In the genomic region with DNA sequence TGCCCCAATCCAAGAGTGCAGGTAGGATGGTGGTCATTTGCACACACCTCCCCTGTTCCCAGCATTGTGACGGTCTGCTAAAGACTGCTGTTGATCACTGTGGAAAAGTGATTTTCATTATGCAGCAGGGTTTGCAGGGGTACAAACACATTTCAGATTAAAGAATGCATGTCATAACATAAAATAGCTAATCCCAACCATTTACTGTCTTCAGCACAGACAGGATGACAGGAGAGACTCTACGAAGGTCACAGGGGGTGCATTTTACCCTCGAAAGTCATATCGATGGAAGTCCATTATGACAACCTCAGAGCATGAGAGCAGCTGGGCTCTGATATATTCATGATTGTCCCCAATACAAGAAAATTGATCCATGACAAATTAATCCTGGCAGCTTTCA, we compare ENCODE assay signal across 27 cellular contexts.
"Had no signal": no experiment of that assay in that cellular context is flagged by ENCODE, and none has a peak within 500 bp of the region (broad histone marks: within the 10 kb centered on the region; RNA-seq: fewer than 3 reads in every experiment).

No MANE protein-coding gene starts in this region.

- H3K9me3 ChIP-seq: testis, thoracic aorta, thyroid gland, upper lobe of right lung, uterus, vagina had no signal

- H3K27ac Mint-ChIP-seq: stimulated activated effector memory CD8-positive, alpha-beta T cell treated with anti-CD3 and anti-CD28 coated beads, Interleukin-12 subunit alpha, Interleukin-12 subunit beta, amount 100 ng/mL, for 72 hours; stimulated activated memory B cell treated with anti-CD40 and anti-IgM and Interleukin-4, amounts not matched to agents 10 μg/mL and 1 μg/mL and 100 μg/mL, for 72 hours; stimulated activated naive B cell treated with anti-CD40 and anti-IgM and Interleukin-4, amounts not matched to agents 10 μg/mL and 1 μg/mL and 100 μg/mL, for 72 hours; stimulated activated naive CD8-positive, alpha-beta T cell treated with anti-CD3 and anti-CD28 coated beads, Interleukin-15, amount 100 ng/mL, for 72 hours; stimulated activated naive CD8-positive, alpha-beta T cell treated with anti-CD3 and anti-CD28 coated beads, Interleukin-15, Interleukin-2, amounts not matched to agents 100 ng/mL and 50 ng/mL, for 24 hours; type B pancreatic cell had no signal

- H3K4me1 Mint-ChIP-seq: stimulated activated effector memory CD8-positive, alpha-beta T cell treated with anti-CD3 and anti-CD28 coated beads, Interleukin-12 subunit alpha, Interleukin-12 subunit beta, amount 100 ng/mL, for 72 hours; stimulated activated memory B cell treated with anti-CD40 and anti-IgM and Interleukin-4, amounts not matched to agents 10 μg/mL and 1 μg/mL and 100 μg/mL, for 72 hours; stimulated activated naive B cell treated with anti-CD40 and anti-IgM and Interleukin-4, amounts not matched to agents 10 μg/mL and 1 μg/mL and 100 μg/mL, for 72 hours; stimulated activated naive CD8-positive, alpha-beta T cell treated with anti-CD3 and anti-CD28 coated beads, Interleukin-15, amount 100 ng/mL, for 72 hours had no signal

- H3K27ac ChIP-seq: stomach, suprapubic skin, testis, thoracic aorta, thyroid gland, tibial artery, tibial nerve, transverse colon, upper lobe of left lung, upper lobe of right lung, uterus, vagina had no signal

- H3K36me3 Mint-ChIP-seq: stimulated activated effector memory CD8-positive, alpha-beta T cell treated with anti-CD3 and anti-CD28 coated beads, Interleukin-12 subunit alpha, Interleukin-12 subunit beta, amount 100 ng/mL, for 72 hours; stimulated activated memory B cell treated with anti-CD40 and anti-IgM and Interleukin-4, amounts not matched to agents 10 μg/mL and 1 μg/mL and 100 μg/mL, for 72 hours; stimulated activated naive B cell treated with anti-CD40 and anti-IgM and Interleukin-4, amounts not matched to agents 10 μg/mL and 1 μg/mL and 100 μg/mL, for 72 hours; type B pancreatic cell had no signal

- H3K36me3 ChIP-seq: stomach, suprapubic skin, thoracic aorta, thyroid gland, tibial artery, tibial nerve, transverse colon, upper lobe of left lung, upper lobe of right lung, uterus, vagina had no signal

- H3K9me3 Mint-ChIP-seq: type B pancreatic cell had no signal

- DNase-seq: stimulated activated CD4-positive, alpha-beta T cell treated with anti-CD3 and anti-CD28 coated beads, Interleukin-2, amount 100 ng/mL, for 48 hours; stimulated activated CD4-positive, alpha-beta T cell treated with anti-CD3 and anti-CD28 coated beads, Interleukin-4, amount 100 ng/mL, for 1 hour; stimulated activated CD4-positive, alpha-beta T cell treated with anti-CD3 and anti-CD28 coated beads, Interleukin-4, amount 100 ng/mL, for 24 hours; stimulated activated CD4-positive, alpha-beta T cell treated with anti-CD3 and anti-CD28 coated beads, Interleukin-4, amount 100 ng/mL, for 4 hours; stimulated activated CD8-positive, alpha-beta memory T cell treated with anti-CD3 and anti-CD28 coated beads, Interleukin-4, amount 100 ng/mL, for 48 hours; stimulated activated naive B cell treated with anti-CD40 and anti-IgM and Interleukin-4, amounts not matched to agents 10 μg/mL and 1 μg/mL and 100 μg/mL, for 72 hours; stimulated activated naive CD4-positive, alpha-beta T cell; stimulated activated naive CD8-positive, alpha-beta T cell treated with anti-CD3 and anti-CD28 coated beads, Interleukin-15, amount 100 ng/mL, for 72 hours; stimulated activated naive CD8-positive, alpha-beta T cell treated with anti-CD3 and anti-CD28 coated beads, Interleukin-15, Interleukin-2, amounts not matched to agents 100 U/mL and 50 U/mL, for 24 hours; stomach; substantia nigra; testis; thyroid gland; transverse colon; trophoblast cell; uterus had no signal

- H3K4me3 Mint-ChIP-seq: stimulated activated effector memory CD8-positive, alpha-beta T cell treated with anti-CD3 and anti-CD28 coated beads, Interleukin-12 subunit alpha, Interleukin-12 subunit beta, amount 100 ng/mL, for 72 hours; stimulated activated memory B cell treated with anti-CD40 and anti-IgM and Interleukin-4, amounts not matched to agents 10 μg/mL and 1 μg/mL and 100 μg/mL, for 72 hours; stimulated activated naive B cell treated with anti-CD40 and anti-IgM and Interleukin-4, amounts not matched to agents 10 μg/mL and 1 μg/mL and 100 μg/mL, for 72 hours; stimulated activated naive CD8-positive, alpha-beta T cell treated with anti-CD3 and anti-CD28 coated beads, Interleukin-15, amount 100 ng/mL, for 72 hours; stimulated activated naive CD8-positive, alpha-beta T cell treated with anti-CD3 and anti-CD28 coated beads, Interleukin-15, Interleukin-2, amounts not matched to agents 100 ng/mL and 50 ng/mL, for 24 hours; type B pancreatic cell had no signal

- H3K27me3 Mint-ChIP-seq: stimulated activated naive CD8-positive, alpha-beta T cell treated with anti-CD3 and anti-CD28 coated beads, Interleukin-15, Interleukin-2, amounts not matched to agents 100 ng/mL and 50 ng/mL, for 24 hours had no signal

- H3K4me3 ChIP-seq: stomach, suprapubic skin, testis, thoracic aorta, thyroid gland, tibial artery, tibial nerve, transverse colon, upper lobe of left lung, upper lobe of right lung, uterus, vagina had no signal

- H3K27me3 ChIP-seq: suprapubic skin, testis, thyroid gland, tibial artery, tibial nerve, transverse colon, upper lobe of left lung, upper lobe of right lung, uterus, vagina had no signal
